22 cellular contexts compared by ENCODE assay signal in genomic region chr20:31682352-31682751, GRCh38. TPM values are rescaled to one million over a fixed set of nuclear protein-coding genes. Genes with fewer than 3 reads are reported as not detected.
DNase-seq lines count a peak whose midpoint lies in the region; ATAC-seq and TF ChIP-seq lines count a peak whose summit lies in the region.
"Had no signal": no experiment of that assay in that cellular context is flagged by ENCODE, and none has a peak within 500 bp of the region (broad histone marks: within the 10 kb centered on the region; RNA-seq: fewer than 3 reads in every experiment).

No MANE protein-coding gene starts in this region.

- H3K4me1 Mint-ChIP-seq in central memory CD8-positive, alpha-beta T cell = peaks cover 93% of the 10 kb centered on the region

- H3K4me3 ChIP-seq in cardiac muscle cell = no peak overlapping the region
- no peak overlapping the region for H3K4me3 ChIP-seq in PC-3 (ENCODE audit: low read length)
- peak overlapping the region; percentile 52 for H3K4me3 ChIP-seq in thymus (ENCODE audit: low read length)
- H3K4me3 ChIP-seq: hepatocyte, tibial artery had no signal

- no peaks in the 10 kb centered on the region for H3K27me3 Mint-ChIP-seq in central memory CD8-positive, alpha-beta T cell
- H3K27me3 Mint-ChIP-seq: activated B cell treated with CpG ODN at 0.5 μM for 24 hours, progenitor cell of endocrine pancreas had no signal

- TF ChIP-seq CTCF in cardiac muscle cell (IDR thresholded peaks at IDR 0.05; ENCODE audit: low read depth, low read length) (no peak), PC-3 (conservative IDR thresholded peaks at IDR 0.05; ENCODE audit: low read depth, low read length) (no peak)

- TF ChIP-seq POLR2A in GM18505 (IDR thresholded peaks at IDR 0.05; ENCODE audit: borderline replicate concordance, extremely low read depth, insufficient read depth, insufficient read length) = no peak

- H3K27ac Mint-ChIP-seq in central memory CD8-positive, alpha-beta T cell (ENCODE audit: low read depth) = peak overlapping the region; percentile 88

- H3K9me3 Mint-ChIP-seq in central memory CD8-positive, alpha-beta T cell = no peaks in the 10 kb centered on the region
- H3K9me3 Mint-ChIP-seq: activated B cell treated with CpG ODN at 0.5 μM for 24 hours, nephron had no signal

- H3K79me2 ChIP-seq in PC-3 (ENCODE audit: low read length) = peaks cover 99% of the 10 kb centered on the region

- H3K27me3 ChIP-seq in cardiac muscle cell = no peaks in the 10 kb centered on the region
- H3K27me3 ChIP-seq in PC-3 (ENCODE audit: low read length) = no peaks in the 10 kb centered on the region
- H3K27me3 ChIP-seq in thymus (ENCODE audit: control insufficient read depth, insufficient read depth) = no peaks in the 10 kb centered on the region
- H3K27me3 ChIP-seq: hepatocyte, tibial artery had no signal

- H3K36me3 ChIP-seq in cardiac muscle cell (no peaks in the 10 kb centered on the region), PC-3 (ENCODE audit: low read depth, low read length) (peaks cover 87% of the 10 kb centered on the region), thymus (ENCODE audit: control insufficient read depth, insufficient read depth) (peaks cover 40% of the 10 kb centered on the region)

- H3K4me3 Mint-ChIP-seq in central memory CD8-positive, alpha-beta T cell = no peak overlapping the region
- H3K4me3 Mint-ChIP-seq: activated B cell treated with CpG ODN at 0.5 μM for 24 hours, nephron had no signal

- no peak overlapping the region for H3K9ac ChIP-seq in PC-3 (ENCODE audit: low read length)

- H3K27ac ChIP-seq in cardiac muscle cell (peak overlapping the region; percentile 89), PC-3 (ENCODE audit: low read length) (no peak overlapping the region), thymus (ENCODE audit: low read depth) (peak overlapping the region; percentile 55)
- H3K27ac ChIP-seq: hepatocyte had no signal

- H4K20me1 ChIP-seq in PC-3 (ENCODE audit: low read length) = peaks cover 33% of the 10 kb centered on the region

- H3K36me3 Mint-ChIP-seq in central memory CD8-positive, alpha-beta T cell (ENCODE audit: insufficient read depth) = peaks cover 16% of the 10 kb centered on the region

- H3K9me3 ChIP-seq in cardiac muscle cell (ENCODE audit: low read depth) (no peaks in the 10 kb centered on the region), PC-3 (ENCODE audit: low read length) (no peaks in the 10 kb centered on the region), thymus (ENCODE audit: control insufficient read depth) (no peaks in the 10 kb centered on the region)
- H3K9me3 ChIP-seq: tibial artery had no signal

- WGBS in thymus = 94% methylated on average over 3 of the region's 3 CpGs

- H3K4me2 ChIP-seq in PC-3 (ENCODE audit: low read length) = no peak overlapping the region
- H3K4me2 ChIP-seq: hepatocyte had no signal

- no peak for ATAC-seq in Right ventricle myocardium inferior
- ATAC-seq in PC-3 = no peak
- ATAC-seq in central memory CD8-positive, alpha-beta T cell (replicated peaks; ENCODE audit: extremely low read depth, poor library complexity, severe bottlenecking) = no peak
- ATAC-seq in GM18505 (IDR thresholded peaks at IDR 0.05; ENCODE audit: unreplicated experiment) = no peak

- peaks cover 5% of the 10 kb centered on the region for H3F3A ChIP-seq in PC-3 (ENCODE audit: low read length, unreplicated experiment)

- BruUV-seq in PC-3 (replicated peaks; lab: Mats Ljungman, UMichigan) = no TSS peak

- CTCF ChIA-PET in PC-3 (lab: Charles Lee) = interaction anchor here (0.6 kb wide), 1 partner anchor 67 kb away, joined by 4 read pairs; no protein-coding TSS in a partner anchor

- intact Hi-C loops in Right ventricle myocardium inferior (cut with DNase I) = no loop called here
- intact Hi-C loops in PC-3 (cut with micrococcal nuclease) = no loop called here

- POLR2A ChIA-PET in PC-3 (lab: Charles Lee; ENCODE audit: unreplicated experiment) = no interaction called here

- no peak for DNase-seq in cardiac muscle cell (ENCODE audit: low read depth in 1 of 2, low spot score in 1 of 2)
- no peak for DNase-seq in Right ventricle myocardium inferior (ENCODE audit: missing footprints)
- DNase-seq in PC-3 = peak; percentile 1
- DNase-seq in central memory CD8-positive, alpha-beta T cell (ENCODE audit: low spot score in 2 of 2) = no peak
- no peak for DNase-seq in stimulated activated CD4-positive, alpha-beta T cell treated with anti-CD3 and anti-CD28 coated beads, Interleukin-4, amount 100 ng/mL, for 24 hours
- no peak for DNase-seq in stimulated activated CD4-positive, alpha-beta T cell treated with anti-CD3 and anti-CD28 coated beads, Interleukin-1b, Interleukin-23, amount 100 ng/mL, for 48 hours
- DNase-seq: activated B cell treated with CpG ODN at 0.5 μM for 24 hours; activated gamma-delta T cell treated with Interleukin-2 at 50 U/mL for 16 hours; mesendoderm; NCI-H187 treated with DMSO at 0.1 percent for 48 hours; NCI-H446 treated with DMSO at 0.1 percent for 48 hours; SIG-M5; stimulated activated CD4-positive, alpha-beta T cell treated with anti-CD3 and anti-CD28 coated beads, Interleukin-4, amount 100 ng/mL, for 4 hours; T-helper 2 cell; tibial artery had no signal

- H3K4me1 ChIP-seq in cardiac muscle cell (ENCODE audit: low read depth) (peaks cover 29% of the 10 kb centered on the region), PC-3 (ENCODE audit: insufficient read depth, low read length) (no peaks in the 10 kb centered on the region), thymus (ENCODE audit: control insufficient read depth, insufficient read depth, low read length) (peaks cover 85% of the 10 kb centered on the region)

- no peaks in the 10 kb centered on the region for H3K9me2 ChIP-seq in PC-3 (replicated peaks; ENCODE audit: low read length)

- H2AFZ ChIP-seq in PC-3 (ENCODE audit: low read length) = no peak overlapping the region
- H2AFZ ChIP-seq: hepatocyte had no signal

RNA-seq across cellular contexts. Expression of gene BCL2L1, which starts 40.3 kb away (rescaled TPM):
- total RNA-seq in cardiac muscle cell (74.6 and 81.2 TPM in 2 replicates), Right ventricle myocardium inferior (55.2 TPM), PC-3 (2014; rRNA removed) (260 and 277 TPM in 2 replicates)
- polyA plus RNA-seq in cardiac muscle cell (37.8 and 40.5 TPM in 2 replicates), thymus (58.3 TPM)

RNA-seq across cellular contexts. Expression of gene COX4I2, which starts 44.6 kb away (rescaled TPM):
- not detected in 2 replicates for total RNA-seq in cardiac muscle cell
- polyA plus RNA-seq in cardiac muscle cell = 0.81 and 0.97 TPM in 2 replicates
- total RNA-seq in Right ventricle myocardium inferior = 7.1 TPM
- total RNA-seq in PC-3 (2014; rRNA removed) = not detected in 2 replicates
- 5.4 TPM for polyA plus RNA-seq in thymus
- total RNA-seq: activated B cell treated with CpG ODN at 0.5 μM for 24 hours, H4, progenitor cell of endocrine pancreas had no signal
- polyA plus RNA-seq: keratinocyte had no signal

RNA-seq across cellular contexts. Expression of gene TPX2, which starts 56.7 kb away (rescaled TPM):
- total RNA-seq in cardiac muscle cell (15.2 and 120 TPM in 2 replicates), Right ventricle myocardium inferior (1.2 TPM), PC-3 (2014; rRNA removed) (128 and 151 TPM in 2 replicates)
- polyA plus RNA-seq in cardiac muscle cell (12.3 and 91.0 TPM in 2 replicates), thymus (8.2 TPM)
